In the genomic region with DNA sequence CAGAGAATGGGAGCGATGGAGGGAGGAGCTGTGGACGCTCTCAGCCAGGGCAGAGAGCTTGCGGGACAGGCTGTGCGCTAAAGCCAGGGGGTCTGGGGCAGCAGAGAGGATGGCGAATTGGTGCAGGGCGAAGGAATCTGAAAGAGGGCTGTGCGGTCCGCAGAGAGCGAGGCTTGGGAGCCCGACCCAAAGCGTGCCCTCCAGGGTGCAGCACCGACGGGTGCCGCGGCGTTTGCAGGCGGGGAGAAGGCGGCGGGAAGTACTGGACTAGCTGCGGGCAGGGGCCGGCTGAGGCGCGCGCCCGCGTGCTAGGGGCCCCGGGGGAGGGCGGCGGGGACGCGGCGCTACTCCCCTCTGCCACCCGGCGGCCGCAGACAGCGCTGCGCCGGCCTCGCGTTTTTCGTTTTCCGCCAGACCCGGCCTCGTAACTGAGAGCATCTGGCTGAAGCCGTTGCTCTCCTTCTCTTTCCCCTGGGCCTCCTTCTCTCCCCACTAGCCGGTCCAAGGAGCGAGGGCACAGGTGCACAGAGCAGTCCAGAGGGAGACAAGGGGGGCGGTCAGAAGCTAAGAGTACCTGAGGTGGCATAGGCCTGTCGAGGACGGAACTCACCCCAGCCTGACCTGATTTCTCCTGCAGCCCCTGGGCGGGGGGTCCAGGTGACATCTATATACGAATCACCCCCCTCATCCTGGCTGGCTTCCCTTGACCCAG, we compare ENCODE assay signal across 8 cellular contexts.
DNase-seq lines count a peak whose midpoint lies in the region; ATAC-seq lines count a peak whose summit lies in the region.

No MANE protein-coding gene starts in this region.

- H3K4me3 ChIP-seq in mucosa of stomach (ENCODE audit: low read length) = peak overlapping the region; percentile 8

- peak overlapping the region; percentile 47 for H3K9ac ChIP-seq in mucosa of stomach (ENCODE audit: low read length)

- DNase-seq in NCI-H2081 (lab: John Stamatoyannopoulos, UW) (peak; percentile 36 to 65), NCI-H2081 treated with DMSO at 0.1 percent for 48 hours (lab: John Stamatoyannopoulos, UW) (no peak), NCI-H146 treated with DMSO at 0.1 percent for 48 hours (lab: John Stamatoyannopoulos, UW; ENCODE audit: unreplicated experiment) (peak; percentile 69), activated T-cell treated with anti-CD3 and anti-CD28 coated beads for 1 hour (ENCODE audit: low read depth) (peak; percentile 6), fibroblast of gingiva (ENCODE audit: low read depth) (peak; percentile 35)
- DNase-seq in stimulated activated naive CD8-positive, alpha-beta T cell treated with anti-CD3 and anti-CD28 coated beads, Interleukin-15, Interleukin-2, amounts not matched to agents 100 U/mL and 50 U/mL, for 24 hours = peak; percentile 64
- DNase-seq in effector CD4-positive, alpha-beta T cell = no peak

- no peaks in the 10 kb centered on the region for H3K9me3 ChIP-seq in mucosa of stomach (ENCODE audit: control insufficient read depth, low read length)

- H3K27me3 ChIP-seq in mucosa of stomach (ENCODE audit: control insufficient read depth, insufficient read depth, low read length) = peaks cover 25% of the 10 kb centered on the region

- H3K4me1 ChIP-seq in mucosa of stomach (ENCODE audit: control insufficient read depth, insufficient read depth, low read length) = peaks cover 6% of the 10 kb centered on the region

- peak; percentile 83 for ATAC-seq in stimulated activated naive CD8-positive, alpha-beta T cell treated with anti-CD3 and anti-CD28 coated beads, Interleukin-15, Interleukin-2, amounts not matched to agents 100 U/mL and 50 U/mL, for 24 hours

- H3K36me3 ChIP-seq in mucosa of stomach (ENCODE audit: control insufficient read depth, insufficient read depth, low read length) = no peaks in the 10 kb centered on the region

Comparison
In these comparisons a context has a peak if more than half of its experiments do, and no peak if none do; other contexts are left out.
1. DNase-seq: peak in NCI-H2081 (2 of 2), NCI-H146 treated with DMSO at 0.1 percent for 48 hours (single experiment), activated T-cell treated with anti-CD3 and anti-CD28 coated beads for 1 hour (single experiment), fibroblast of gingiva (single experiment) and stimulated activated naive CD8-positive, alpha-beta T cell treated with anti-CD3 and anti-CD28 coated beads, Interleukin-15, Interleukin-2, amounts not matched to agents 100 U/mL and 50 U/mL, for 24 hours (single experiment); none in NCI-H2081 treated with DMSO at 0.1 percent for 48 hours (single experiment) and effector CD4-positive, alpha-beta T cell (single experiment).